8 cellular contexts compared by ENCODE assay signal in genomic region chr5:178859625-178860521, GRCh38. TPM values are rescaled to one million over a fixed set of nuclear protein-coding genes. Genes with fewer than 3 reads are reported as not detected.
DNase-seq lines count a peak whose midpoint lies in the region; FAIRE-seq lines count a peak whose summit lies in the region.

Gene ZNF354B, plus strand, starts transcription at chr5:178859953. Its CDS starts 1,095 bp downstream, at chr5:178861048.

- H3K4me1 ChIP-seq in HAP-1, result peaks cover 4% of the 10 kb centered on the region
- H3K4me1 ChIP-seq in SJSA1 (replicated peaks), result no peaks in the 10 kb centered on the region
- peaks cover 0 to 5% of the 10 kb centered on the region in 2 donors for H3K4me1 ChIP-seq in neuronal stem cell (ENCODE audit: control insufficient read depth in 2 of 2, insufficient read depth in 1 of 2, low read depth in 1 of 2, low read length in 2 of 2)
- H3K4me1 ChIP-seq in subcutaneous abdominal adipose tissue (ENCODE audit: control insufficient read depth in 5 of 5, insufficient read depth in 5 of 5, low read length in 5 of 5), result peaks cover 2 to 22% (median 14%) of the 10 kb centered on the region in 5 donors

- H2BK12ac ChIP-seq in neuronal stem cell (ENCODE audit: low read length), result no peak within 1 kb of the TSS

- H3K18ac ChIP-seq in neuronal stem cell (ENCODE audit: low read length), result peak within 1 kb of the TSS; percentile 88

- peak within 1 kb of the TSS; percentile 93 for H3K9ac ChIP-seq in neuronal stem cell (ENCODE audit: low read depth, low read length, poor library complexity)
- peak within 1 kb of the TSS in 4 of 5 donors; percentile 75 to 88 (median 86) for H3K9ac ChIP-seq in subcutaneous abdominal adipose tissue (ENCODE audit: low read length in 5 of 5)

- H3K9me3 ChIP-seq in HAP-1 (peaks cover 6% of the 10 kb centered on the region; the same call in 1 of the 2 replicates), MG63 (peaks cover 2% of the 10 kb centered on the region; the same call in 1 of the 2 replicates), SJSA1 (replicated peaks) (peaks cover 3% of the 10 kb centered on the region), neuronal stem cell (replicated peaks in 1 of 2; ENCODE audit: control insufficient read depth in 2 of 2, insufficient read depth in 1 of 2, low read depth in 1 of 2, low read length in 2 of 2) (peaks cover 2 to 43% of the 10 kb centered on the region in 2 donors), subcutaneous abdominal adipose tissue (ENCODE audit: control insufficient read depth in 5 of 5, low read length in 5 of 5) (no peaks in the 10 kb centered on the region)

- no peak within 1 kb of the TSS for H4K91ac ChIP-seq in neuronal stem cell (ENCODE audit: low read depth, low read length, poor library complexity)

- H4K8ac ChIP-seq in neuronal stem cell (ENCODE audit: low read depth, low read length), result no peak within 1 kb of the TSS

- H3K4ac ChIP-seq in neuronal stem cell (ENCODE audit: low read length), result no peak within 1 kb of the TSS

- H3K27ac ChIP-seq in SJSA1 (peak within 1 kb of the TSS; percentile 38), neuronal stem cell (replicated peaks; ENCODE audit: low read length) (no peak within 1 kb of the TSS), subcutaneous abdominal adipose tissue (ENCODE audit: low read depth, low read length) (peak within 1 kb of the TSS; percentile 75)

- H3K27me3 ChIP-seq in HAP-1 (ENCODE audit: low read depth), result no peaks in the 10 kb centered on the region
- H3K27me3 ChIP-seq in MG63, result no peaks in the 10 kb centered on the region
- no peaks in the 10 kb centered on the region for H3K27me3 ChIP-seq in SJSA1 (replicated peaks)
- H3K27me3 ChIP-seq in neuronal stem cell (ENCODE audit: control insufficient read depth in 3 of 3, insufficient read depth in 3 of 3, low read depth in 1 of 3, low read length in 3 of 3), result no peaks in the 10 kb centered on the region
- H3K27me3 ChIP-seq in subcutaneous abdominal adipose tissue (ENCODE audit: control insufficient read depth in 5 of 5, insufficient read depth in 4 of 5, low read length in 5 of 5), result no peaks in the 10 kb centered on the region

- peak within 1 kb of the TSS; percentile 13 for H2BK5ac ChIP-seq in neuronal stem cell (ENCODE audit: low read length)

- H3K4me2 ChIP-seq in neuronal stem cell (ENCODE audit: insufficient read depth, low read length, poor library complexity, severe bottlenecking), result peak within 1 kb of the TSS; percentile 69

- H2AFZ ChIP-seq in neuronal stem cell (ENCODE audit: low read length), result peak within 1 kb of the TSS; percentile 80

- peak within 1 kb of the TSS; percentile 71 for H3K14ac ChIP-seq in neuronal stem cell (ENCODE audit: low read length)

- H3K79me1 ChIP-seq in neuronal stem cell (ENCODE audit: low read depth, low read length), result peaks cover 2% of the 10 kb centered on the region

- peak within 1 kb of the TSS; percentile 98 for H3K23ac ChIP-seq in neuronal stem cell (ENCODE audit: low read depth, low read length, poor library complexity)

- H3K36me3 ChIP-seq in HAP-1 (replicated peaks), result peaks cover 24% of the 10 kb centered on the region
- H3K36me3 ChIP-seq in MG63, result peaks cover 34% of the 10 kb centered on the region
- H3K36me3 ChIP-seq in SJSA1, result peaks cover 42% of the 10 kb centered on the region
- peaks cover 2 to 35% of the 10 kb centered on the region in 2 donors for H3K36me3 ChIP-seq in neuronal stem cell (replicated peaks in 1 of 2; ENCODE audit: control insufficient read depth in 2 of 2, insufficient read depth in 2 of 2, low read length in 2 of 2)
- H3K36me3 ChIP-seq in subcutaneous abdominal adipose tissue (ENCODE audit: control insufficient read depth in 5 of 5, insufficient read depth in 5 of 5, low read length in 5 of 5), result peaks cover 4 to 10% (median 7%) of the 10 kb centered on the region in 5 donors

- DNase-seq in HAP-1 (ENCODE audit: low spot score in 2 of 2), result peak; percentile 84 to 91
- DNase-seq in MG63, result peak; percentile 97
- DNase-seq in SJSA1 (ENCODE audit: low read depth in 1 of 2, low spot score in 2 of 2), result peak; percentile 91 to 92
- peak; percentile 85 for DNase-seq in activated naive CD4-positive, alpha-beta T cell treated with Interleukin-2 at 50 U/mL for 16 hours
- peak; percentile 91 to 94 for DNase-seq in frontal cortex (ENCODE audit: low spot score in 2 of 2)
- DNase-seq in neuronal stem cell (ENCODE audit: low spot score), result peak; percentile 87

- H2BK120ac ChIP-seq in neuronal stem cell (ENCODE audit: low read depth, low read length), result no peak within 1 kb of the TSS

- no CpG with 5 or more reads among the region's 86 CpGs for WGBS in neuronal stem cell (ENCODE audit: extremely low coverage in 2 of 2, insufficient read length in 2 of 2, insufficient replicate concordance in 1 of 2), 2 donors

- H2AK5ac ChIP-seq in neuronal stem cell (ENCODE audit: low read depth, low read length), result no peak within 1 kb of the TSS

- H3K4me3 ChIP-seq in HAP-1 (peak within 1 kb of the TSS; percentile 53), MG63 (peak within 1 kb of the TSS; percentile 65), SJSA1 (peak within 1 kb of the TSS; percentile 81), neuronal stem cell (ENCODE audit: low read length in 2 of 2) (peak within 1 kb of the TSS; percentile 62 to 84), subcutaneous abdominal adipose tissue (ENCODE audit: low read depth in 1 of 5, low read length in 5 of 5) (peak within 1 kb of the TSS; percentile 57 to 77 (median 72))

- peak; percentile 84 for FAIRE-seq in G401.6 (lab: Jason Lieb, UNC)
- FAIRE-seq in frontal cortex (lab: Jason Lieb, UNC), result no peak

- in situ Hi-C loops in HAP-1 (cut with MboI; ENCODE audit: low sequenced_read_pairs), result no loop called here

- H2BK15ac ChIP-seq in neuronal stem cell (ENCODE audit: low read length), result no peak within 1 kb of the TSS

RNA-seq across cellular contexts. Expression of gene ZNF354B, which starts in this region (rescaled TPM):
- 6.9 and 15.8 TPM in 2 replicates for total RNA-seq in MG63 (2014; rRNA removed; shearing (Covaris generic); ENCODE audit: low replicate concordance)
- 7.0 and 10.7 TPM in 2 replicates for total RNA-seq in SJSA1 (2014; rRNA removed; shearing (Covaris generic))
- 29.8 TPM for total RNA-seq in frontal cortex
- 11.4 TPM for polyA plus RNA-seq in neuronal stem cell (2013, experiment 1 of 2)
- polyA plus RNA-seq in neuronal stem cell (2013, experiment 2 of 2), result 11.0 TPM
